10 cellular contexts compared by ENCODE assay signal in genomic region chr12:76143343-76144252, GRCh38. TPM values are rescaled to one million over a fixed set of nuclear protein-coding genes. Genes with fewer than 3 reads are reported as not detected.
A peak's percentile ranks its signal among the peaks of the same experiment; 100 is the strongest.
DNase-seq lines count a peak whose midpoint lies in the region; ATAC-seq lines count a peak whose summit lies in the region.
"Had no signal": no experiment of that assay in that cellular context is flagged by ENCODE, and none has a peak within 500 bp of the region (broad histone marks: within the 10 kb centered on the region; RNA-seq: fewer than 3 reads in every experiment).

No MANE protein-coding gene starts in this region.

- peaks cover 17% of the 10 kb centered on the region for H3K4me1 ChIP-seq in CD4-positive, alpha-beta memory T cell (ENCODE audit: insufficient read depth, low read length)
- H3K4me1 ChIP-seq in mesendoderm (ENCODE audit: control insufficient read depth, low read depth, low read length): no peaks in the 10 kb centered on the region

- POLR2A ChIA-PET in CD4-positive, alpha-beta memory T cell (lab: Charles Lee; ENCODE audit: partially characterized antibody): interaction anchor here (0.9 kb wide), 1 partner anchor 13 kb away, joined by 3 read pairs; no protein-coding TSS in a partner anchor
- POLR2A ChIA-PET in activated CD4-positive, alpha-beta memory T cell treated with anti-CD3 and anti-CD28 coated beads for 36 hours (lab: Charles Lee): no interaction called here

- no peak overlapping the region for H3K56ac ChIP-seq in mesendoderm (ENCODE audit: low read length)

- intact Hi-C loops in CD4-positive, alpha-beta memory T cell (cut with micrococcal nuclease): loop anchor here (5.0 kb wide), 1 partner anchor 61 kb away; the partner anchor contains the start of gene NAP1L1
- intact Hi-C loops in activated CD4-positive, alpha-beta memory T cell treated with anti-CD3 and anti-CD28 coated beads for 36 hours (cut with micrococcal nuclease): no loop called here

- no peak overlapping the region for H2AK5ac ChIP-seq in mesendoderm (ENCODE audit: low read length)

- H3K4me1 Mint-ChIP-seq in CD4-positive, alpha-beta memory T cell: peaks cover 17 to 25% (median 21%) of the 10 kb centered on the region in 4 donors
- peaks cover 20% of the 10 kb centered on the region for H3K4me1 Mint-ChIP-seq in activated CD4-positive, alpha-beta memory T cell treated with anti-CD3 and anti-CD28 coated beads for 36 hours (ENCODE audit: low read depth)

- no peak overlapping the region for H2BK120ac ChIP-seq in mesendoderm (ENCODE audit: low read depth, low read length)

- H3K27me3 Mint-ChIP-seq in CD4-positive, alpha-beta memory T cell: no peaks in the 10 kb centered on the region
- no peaks in the 10 kb centered on the region for H3K27me3 Mint-ChIP-seq in activated CD4-positive, alpha-beta memory T cell treated with anti-CD3 and anti-CD28 coated beads for 36 hours

- H4K8ac ChIP-seq in mesendoderm (ENCODE audit: low read depth, low read length): no peak overlapping the region

- H3K27ac ChIP-seq in CD4-positive, alpha-beta memory T cell (ENCODE audit: low read depth, low read length): no peak overlapping the region
- H3K27ac ChIP-seq in mesendoderm (ENCODE audit: low read depth, low read length): no peak overlapping the region
- H3K27ac ChIP-seq: VCaP had no signal

- no peak overlapping the region for H3K4me3 ChIP-seq in CD4-positive, alpha-beta memory T cell (ENCODE audit: low read length in 2 of 2)
- H3K4me3 ChIP-seq in mesendoderm (ENCODE audit: low read length): no peak overlapping the region

- ATAC-seq in GM19043 (IDR thresholded peaks at IDR 0.05; ENCODE audit: low read depth, unreplicated experiment) (peak; percentile 99), HG03039 (IDR thresholded peaks at IDR 0.05; ENCODE audit: unreplicated experiment) (peak; percentile 93)

- no peak overlapping the region for H3K23ac ChIP-seq in mesendoderm (ENCODE audit: low read length)

- in situ Hi-C loops in G401 (cut with HindIII; ENCODE audit: low sequenced_read_pairs): no loop called here

- no peaks in the 10 kb centered on the region for H3K79me2 ChIP-seq in mesendoderm (ENCODE audit: control insufficient read depth, insufficient read depth, low read length)

- H3K79me1 ChIP-seq in mesendoderm (ENCODE audit: low read length): no peaks in the 10 kb centered on the region

- WGBS in mesendoderm (ENCODE audit: extremely low coverage, insufficient coverage, low lambda C conversion rate): no CpG with 5 or more reads among the region's 7 CpGs

- no peak overlapping the region for H3K4ac ChIP-seq in mesendoderm (ENCODE audit: low read depth, low read length)

- no peaks in the 10 kb centered on the region for H3K36me3 Mint-ChIP-seq in CD4-positive, alpha-beta memory T cell
- H3K36me3 Mint-ChIP-seq in activated CD4-positive, alpha-beta memory T cell treated with anti-CD3 and anti-CD28 coated beads for 36 hours: no peaks in the 10 kb centered on the region

- H3K9me3 ChIP-seq in CD4-positive, alpha-beta memory T cell (ENCODE audit: control insufficient read depth in 1 of 2, low read length in 2 of 2): no peaks in the 10 kb centered on the region

- CTCF ChIA-PET in CD4-positive, alpha-beta memory T cell (lab: Charles Lee; ENCODE audit: partially characterized antibody): interaction anchor here (1.2 to 2.7 kb wide), 3 partner anchors 13 to 17 kb away, joined by 4 to 15 read pairs (median 5); no protein-coding TSS in a partner anchor
- CTCF ChIA-PET in activated CD4-positive, alpha-beta memory T cell treated with anti-CD3 and anti-CD28 coated beads for 36 hours (lab: Charles Lee): no interaction called here

- H2BK5ac ChIP-seq in mesendoderm (ENCODE audit: low read length): no peak overlapping the region

- H4K5ac ChIP-seq in mesendoderm (ENCODE audit: low read length): no peak overlapping the region

- H3K4me3 Mint-ChIP-seq in CD4-positive, alpha-beta memory T cell: peak overlapping the region in 5 of 8 donors; percentile 3 to 71 (median 14)
- no peak overlapping the region for H3K4me3 Mint-ChIP-seq in activated CD4-positive, alpha-beta memory T cell treated with anti-CD3 and anti-CD28 coated beads for 36 hours

- H3K27ac Mint-ChIP-seq in CD4-positive, alpha-beta memory T cell: peak overlapping the region; percentile 1 to 54 (median 19)
- H3K27ac Mint-ChIP-seq in activated CD4-positive, alpha-beta memory T cell treated with anti-CD3 and anti-CD28 coated beads for 36 hours: no peak overlapping the region

- peaks cover 0 to 2% (median 0%) of the 10 kb centered on the region in 8 donors for H3K9me3 Mint-ChIP-seq in CD4-positive, alpha-beta memory T cell
- no peaks in the 10 kb centered on the region for H3K9me3 Mint-ChIP-seq in activated CD4-positive, alpha-beta memory T cell treated with anti-CD3 and anti-CD28 coated beads for 36 hours

- no peaks in the 10 kb centered on the region for H3K36me3 ChIP-seq in CD4-positive, alpha-beta memory T cell (ENCODE audit: insufficient read depth, low read length)
- no peaks in the 10 kb centered on the region for H3K36me3 ChIP-seq in mesendoderm (ENCODE audit: control insufficient read depth, insufficient read depth, low read length)

- H3K9ac ChIP-seq in mesendoderm (ENCODE audit: low read length): no peak overlapping the region

- H2BK15ac ChIP-seq in mesendoderm (replicated peaks; ENCODE audit: low read depth): no peak overlapping the region

- H3K18ac ChIP-seq in mesendoderm (ENCODE audit: low read length): no peak overlapping the region

- peak; percentile 29 to 47 (median 35) for DNase-seq in CD4-positive, alpha-beta memory T cell
- DNase-seq in activated CD4-positive, alpha-beta memory T cell treated with anti-CD3 and anti-CD28 coated beads for 36 hours: peak; percentile 31
- no peak for DNase-seq in DMS 273 (lab: John Stamatoyannopoulos, UW; ENCODE audit: unreplicated experiment)
- no peak for DNase-seq in mesendoderm
- DNase-seq in G401 (ENCODE audit: low spot score): no peak
- DNase-seq in A172 (ENCODE audit: low spot score): no peak
- DNase-seq: effector CD4-positive, alpha-beta T cell had no signal

- H3K27me3 ChIP-seq in CD4-positive, alpha-beta memory T cell (ENCODE audit: insufficient read depth, low read length): no peaks in the 10 kb centered on the region
- peaks cover 2% of the 10 kb centered on the region for H3K27me3 ChIP-seq in mesendoderm (ENCODE audit: insufficient read depth, low read length, poor library complexity)

- no peak overlapping the region for H3K4me2 ChIP-seq in mesendoderm (ENCODE audit: low read length)

RNA-seq across cellular contexts. Expression of gene NAP1L1, which starts 59.1 kb away (rescaled TPM):
- total RNA-seq in CD4-positive, alpha-beta memory T cell: 100 to 1,000 TPM; 673 to 718 TPM
- polyA plus RNA-seq in CD4-positive, alpha-beta memory T cell: 100 to 1,000 TPM; 156 to 203 TPM
- total RNA-seq in activated CD4-positive, alpha-beta memory T cell treated with anti-CD3 and anti-CD28 coated beads for 36 hours: 100 to 1,000 TPM; 889 to 895 TPM
- 1,210 TPM for polyA plus RNA-seq in mesendoderm (2013, experiment 1 of 2)
- polyA plus RNA-seq in mesendoderm (2013, experiment 2 of 2): 1,188 TPM
- total RNA-seq in G401 (2014; rRNA removed; shearing (Covaris generic)): 691 and 894 TPM in 2 replicates
- total RNA-seq in A172 (2014; rRNA removed; shearing (Covaris generic)): 547 and 785 TPM in 2 replicates

Comparison
In these comparisons a context has a peak if more than half of its experiments do, and no peak if none do; other contexts are left out.
1. DNase-seq: peak in CD4-positive, alpha-beta memory T cell (5 of 5) and activated CD4-positive, alpha-beta memory T cell treated with anti-CD3 and anti-CD28 coated beads for 36 hours (single experiment); none in DMS 273 (single experiment), mesendoderm (single experiment), G401 (single experiment) and A172 (single experiment).